ENCODE assay signal across 1 cellular context in genomic region chr16:11735801-11736200, GRCh38.
TF ChIP-seq lines count a peak whose summit lies in the region.

No MANE protein-coding gene starts in this region.

TF ChIP-seq in H1, 55 proteins besides CTCF, POLR2A, EP300 and RAD21:
- no peak for TF ChIP-seq TAF1 (IDR thresholded peaks at IDR 0.05; ENCODE audit: low read depth, low read length)
